8 cellular contexts compared by ENCODE assay signal in genomic region chr3:125915427-125915787, GRCh38. TPM values are rescaled to one million over a fixed set of nuclear protein-coding genes. Genes with fewer than 3 reads are reported as not detected.
A peak's percentile ranks its signal among the peaks of the same experiment; 100 is the strongest.
DNase-seq lines count a peak whose midpoint lies in the region; ATAC-seq, FAIRE-seq and TF ChIP-seq lines count a peak whose summit lies in the region.
"Not testable (repeated sequence)": the region's sequence is repeated elsewhere in the genome, so short reads cannot be mapped to it uniquely, and the experiment has no call there.

No MANE protein-coding gene starts in this region.

- intact Hi-C loops in CD8-positive, alpha-beta T cell (cut with DNase I, micrococcal nuclease), result loop anchor here (2.0 to 10.0 kb wide), 10 partner anchors 321 to 1953 kb away; partner anchors contain the start of genes ABTB1 (in 2 of the 2), PLXNA1 (in 2 of the 2), CCDC14 (in 1 of the 2) and KLF15 (in 1 of the 2)

- H4K20me1 ChIP-seq in astrocyte (ENCODE audit: insufficient read depth, low read length), result not testable (repeated sequence)

- H3K4me2 ChIP-seq in astrocyte (ENCODE audit: low read length), result peak overlapping the region; percentile 94

- peak overlapping the region; percentile 74 for H3K27ac ChIP-seq in CD8-positive, alpha-beta T cell (ENCODE audit: low read depth, low read length)
- H3K27ac ChIP-seq in astrocyte (ENCODE audit: low read depth, low read length) (peak overlapping the region; percentile 75), temporal lobe (ENCODE audit: low read depth, low read length) (peak overlapping the region; percentile 44)

- H2AFZ ChIP-seq in astrocyte (ENCODE audit: low read depth, low read length) (peak overlapping the region; percentile 78), neuron (ENCODE audit: low read depth, low read length) (peak overlapping the region; percentile 86)

- H3K9ac ChIP-seq in astrocyte (ENCODE audit: low read length), result peak overlapping the region; percentile 87

- POLR2A ChIA-PET in CD8-positive, alpha-beta T cell (lab: Charles Lee), result not testable (repeated sequence)

- not testable (repeated sequence) for H3K9me3 ChIP-seq in CD8-positive, alpha-beta T cell (ENCODE audit: low read length); T-helper 17 cell (ENCODE audit: control insufficient read depth, low read length, poor library complexity, severe bottlenecking); astrocyte (ENCODE audit: insufficient read depth, low read depth, low read length); neuron (ENCODE audit: low read length)

- not testable (repeated sequence) for H3K4me1 ChIP-seq in CD8-positive, alpha-beta T cell (ENCODE audit: insufficient read depth, low read length); neuron (ENCODE audit: insufficient read depth, low read length)
- peaks cover 18% of the 10 kb centered on the region for H3K4me1 ChIP-seq in astrocyte (ENCODE audit: insufficient read depth, low read length)

- H3K79me2 ChIP-seq in astrocyte (ENCODE audit: insufficient read depth, low read length), result not testable (repeated sequence)

- H3K36me3 Mint-ChIP-seq in CD8-positive, alpha-beta T cell; T-helper 17 cell (ENCODE audit: low read depth); astrocyte (ENCODE audit: low read depth, unreplicated experiment): not testable (repeated sequence)

- H3K27me3 Mint-ChIP-seq in CD8-positive, alpha-beta T cell (ENCODE audit: low read depth); T-helper 17 cell; astrocyte (ENCODE audit: low read depth, unreplicated experiment): not testable (repeated sequence)

- peak overlapping the region; percentile 96 for H3K27ac Mint-ChIP-seq in CD8-positive, alpha-beta T cell
- H3K27ac Mint-ChIP-seq in T-helper 17 cell (peak overlapping the region; percentile 81), astrocyte (ENCODE audit: unreplicated experiment) (peak overlapping the region; percentile 62)

- H3K4me3 ChIP-seq in CD8-positive, alpha-beta T cell (ENCODE audit: low read depth, low read length), result peak overlapping the region; percentile 70
- H3K4me3 ChIP-seq in Jurkat, Clone E6-1 (ENCODE audit: low read length), result peak overlapping the region; percentile 51
- H3K4me3 ChIP-seq in astrocyte (ENCODE audit: insufficient read depth, low read depth, low read length), result peak overlapping the region; percentile 69
- H3K4me3 ChIP-seq in epithelial cell of proximal tubule (ENCODE audit: low read depth, low read length), result peak overlapping the region; percentile 63
- H3K4me3 ChIP-seq in neuron (ENCODE audit: low read length), result peak overlapping the region; percentile 72

- TF ChIP-seq CTCF in CD8-positive, alpha-beta T cell (IDR thresholded peaks at IDR 0.05); astrocyte (IDR thresholded peaks at IDR 0.05; ENCODE audit: insufficient read depth, low read depth, low read length); epithelial cell of proximal tubule (conservative IDR thresholded peaks at IDR 0.05; ENCODE audit: low read depth, low read length): not testable (repeated sequence)

- CTCF ChIA-PET in CD8-positive, alpha-beta T cell (lab: Charles Lee), result not testable (repeated sequence)

- not testable (repeated sequence) for H3K36me3 ChIP-seq in CD8-positive, alpha-beta T cell (ENCODE audit: insufficient read depth, low read length); astrocyte (ENCODE audit: insufficient read depth, low read length); neuron (ENCODE audit: insufficient read depth, low read length)

- H3K4me1 Mint-ChIP-seq in CD8-positive, alpha-beta T cell (ENCODE audit: low read depth), result peaks cover 19% of the 10 kb centered on the region
- H3K4me1 Mint-ChIP-seq in T-helper 17 cell; astrocyte (ENCODE audit: low read depth, unreplicated experiment): not testable (repeated sequence)

- H3K4me3 Mint-ChIP-seq in CD8-positive, alpha-beta T cell, result peak overlapping the region; percentile 90
- H3K4me3 Mint-ChIP-seq in T-helper 17 cell (peak overlapping the region; percentile 91), astrocyte (ENCODE audit: unreplicated experiment) (peak overlapping the region; percentile 89)

- ATAC-seq in CD8-positive, alpha-beta T cell; T-helper 17 cell: not testable (repeated sequence)

- not testable (repeated sequence) for FAIRE-seq in astrocyte (lab: Jason Lieb, UNC)

- H3K9me3 Mint-ChIP-seq in CD8-positive, alpha-beta T cell; astrocyte (ENCODE audit: unreplicated experiment): not testable (repeated sequence)

- peak in 1 of 7 experiments; percentile 4 for DNase-seq in CD8-positive, alpha-beta T cell
- DNase-seq in Jurkat, Clone E6-1 (ENCODE audit: low read depth, low spot score); T-helper 17 cell; astrocyte (ENCODE audit: low read depth); epithelial cell of proximal tubule (ENCODE audit: low read depth): not testable (repeated sequence)
- peak; percentile 66 for DNase-seq in islet precursor cell

- H3K27me3 ChIP-seq in CD8-positive, alpha-beta T cell (ENCODE audit: insufficient read depth, low read length); astrocyte (ENCODE audit: insufficient read depth, low read length); neuron (ENCODE audit: insufficient read depth, low read length): not testable (repeated sequence)

RNA-seq across cellular contexts. Expression of gene ROPN1B, which starts 53.6 kb away (rescaled TPM):
- not detected for total RNA-seq in CD8-positive, alpha-beta T cell
- polyA plus RNA-seq in Jurkat, Clone E6-1 (2012; ENCODE audit: insufficient read depth, insufficient read length), result 5.8 TPM
- total RNA-seq in T-helper 17 cell (not detected), astrocyte (not detected in 2 replicates), epithelial cell of proximal tubule (not detected in 2 replicates), temporal lobe (0.98 TPM)
